In genomic region chr3:183884437-183885296, GRCh38 we compare ENCODE assay signal across 8 cellular contexts. TPM values are rescaled to one million over a fixed set of nuclear protein-coding genes. Genes with fewer than 3 reads are reported as not detected.
DNase-seq lines count a peak whose midpoint lies in the region; ATAC-seq and TF ChIP-seq lines count a peak whose summit lies in the region.

PARL (minus strand) TSS chr3:183884880; CDS start chr3:183884846, 34 bp downstream.

- DNase-seq in DMS 273 treated with DMSO at 0.1 percent for 48 hours (lab: John Stamatoyannopoulos, UW) (peak; percentile 88), HuH-7 (ENCODE audit: low spot score) (peak; percentile 97), epidermal melanocyte (ENCODE audit: insufficient read length, low spot score) (peak; percentile 90)
- DNase-seq in activated CD8-positive, alpha-beta memory T cell treated with anti-CD3 and anti-CD28 coated beads, Interleukin-2, amount 50 U/mL, for 48 hours: peak; percentile 99
- peak; percentile 91 to 93 for DNase-seq in stimulated activated CD8-positive, alpha-beta memory T cell treated with anti-CD3 and anti-CD28 coated beads, Interleukin-4, amount 100 ng/mL, for 1 hour (ENCODE audit: low read depth in 2 of 2, low spot score in 1 of 2)

- H3K4me3 ChIP-seq in OCI-LY1 (ENCODE audit: low read depth, low read length, poor library complexity, severe bottlenecking) (peak within 1 kb of the TSS; percentile 85), mononuclear cell (ENCODE audit: low read length) (peak within 1 kb of the TSS; percentile 82)

- no peaks in the 10 kb centered on the region for H3K9me2 ChIP-seq in OCI-LY1 (ENCODE audit: low read depth, low read length)

- TF ChIP-seq CTCF in OCI-LY1 (IDR thresholded peaks at IDR 0.05; ENCODE audit: low read length): peak; percentile 98

- H3K4me1 ChIP-seq in OCI-LY1 (ENCODE audit: insufficient read depth, low read length, severe bottlenecking) (peaks cover 22% of the 10 kb centered on the region), mononuclear cell (ENCODE audit: insufficient read depth, low read length) (peaks cover 44% of the 10 kb centered on the region)

- H3K27me3 ChIP-seq in OCI-LY1 (ENCODE audit: insufficient read depth, low read length): no peaks in the 10 kb centered on the region
- no peaks in the 10 kb centered on the region for H3K27me3 ChIP-seq in mononuclear cell (ENCODE audit: insufficient read depth, low read length)

- peak within 1 kb of the TSS; percentile 90 for H3K9ac ChIP-seq in OCI-LY1 (ENCODE audit: low read length)

- H3K4me2 ChIP-seq in OCI-LY1 (ENCODE audit: low read length): peak within 1 kb of the TSS; percentile 98

- H3K9me3 ChIP-seq in OCI-LY1 (ENCODE audit: low read length): no peaks in the 10 kb centered on the region
- no peaks in the 10 kb centered on the region for H3K9me3 ChIP-seq in mononuclear cell (ENCODE audit: low read depth, low read length)

- H3K27ac ChIP-seq in OCI-LY1 (ENCODE audit: low read depth, low read length, poor library complexity, severe bottlenecking): peak within 1 kb of the TSS; percentile 84

- no peaks in the 10 kb centered on the region for H4K20me1 ChIP-seq in OCI-LY1 (ENCODE audit: insufficient read depth, low read length)

- ATAC-seq in GM21515 (IDR thresholded peaks at IDR 0.05; ENCODE audit: unreplicated experiment): peak; percentile 99

- H2AFZ ChIP-seq in OCI-LY1 (ENCODE audit: low read length): no peak within 1 kb of the TSS

- peaks cover 45% of the 10 kb centered on the region for H3K79me2 ChIP-seq in OCI-LY1 (ENCODE audit: insufficient read depth, low read length)

- peaks cover 11% of the 10 kb centered on the region; the same call in 1 of the 2 replicates for H3K36me3 ChIP-seq in OCI-LY1 (ENCODE audit: insufficient read depth, low read length)

- no peaks in the 10 kb centered on the region for H3F3A ChIP-seq in OCI-LY1 (ENCODE audit: insufficient read depth, low read length)

RNA-seq across cellular contexts. Expression of gene PARL, which starts in this region (rescaled TPM):
- total RNA-seq in mononuclear cell: 41.1 TPM

Comparison
In these comparisons a context has a peak if more than half of its experiments do, and no peak if none do; other contexts are left out.
1. Peak in every context shown above with its lines: DNase-seq, ATAC-seq, H3K4me3 ChIP-seq and H3K27ac ChIP-seq.